In genomic region chr4:152606800-152607577, GRCh38 we compare ENCODE assay signal across 13 cellular contexts.
DNase-seq lines count a peak whose midpoint lies in the region; FAIRE-seq and TF ChIP-seq lines count a peak whose summit lies in the region.
"Had no signal": no experiment of that assay in that cellular context is flagged by ENCODE, and none has a peak within 500 bp of the region (broad histone marks: within the 10 kb centered on the region; RNA-seq: fewer than 3 reads in every experiment).

No MANE protein-coding gene starts in this region.

- POLR2A ChIA-PET in OCI-LY7 (lab: Charles Lee) = interaction anchor here (0.9 to 7.1 kb wide), 2 partner anchors 11 to 21 kb away, joined by 3 to 26 read pairs; no protein-coding TSS in a partner anchor

- no peaks in the 10 kb centered on the region for H3K4me1 ChIP-seq in OCI-LY7 (ENCODE audit: insufficient read depth, low read length, poor library complexity, severe bottlenecking)
- peaks cover 5% of the 10 kb centered on the region for H3K4me1 ChIP-seq in left ventricle myocardium inferior
- H3K4me1 ChIP-seq: uterus had no signal

- CTCF ChIA-PET in OCI-LY7 (lab: Charles Lee; ENCODE audit: unreplicated experiment) = no interaction called here

- H3K27ac ChIP-seq in temporal lobe (ENCODE audit: low read depth, low read length) (peak overlapping the region; percentile 46), OCI-LY7 (ENCODE audit: low read depth, low read length, poor library complexity, severe bottlenecking) (no peak overlapping the region), left ventricle myocardium inferior (replicated peaks) (no peak overlapping the region)
- H3K27ac ChIP-seq: uterus had no signal

- no peak for TF ChIP-seq CTCF in OCI-LY7 (conservative IDR thresholded peaks at IDR 0.05; ENCODE audit: low read length)
- no peak for TF ChIP-seq CTCF in left ventricle myocardium inferior (IDR thresholded peaks at IDR 0.05; ENCODE audit: borderline replicate concordance)

- no peaks in the 10 kb centered on the region for H3K79me2 ChIP-seq in OCI-LY7 (ENCODE audit: insufficient read depth, low read depth, low read length)

- H3K4me2 ChIP-seq in OCI-LY7 (ENCODE audit: low read length) = no peak overlapping the region

- H3K27me3 ChIP-seq in left ventricle myocardium inferior (ENCODE audit: low read depth) = no peaks in the 10 kb centered on the region
- H3K27me3 ChIP-seq: uterus had no signal

- BruUV-seq in OCI-LY7 (replicated peaks; lab: Mats Ljungman, UMichigan) = no TSS peak

- H3K9me3 ChIP-seq in OCI-LY7 (ENCODE audit: low read length) (no peaks in the 10 kb centered on the region), left ventricle myocardium inferior (replicated peaks) (no peaks in the 10 kb centered on the region)
- H3K9me3 ChIP-seq: uterus had no signal

- H3K36me3 ChIP-seq in OCI-LY7 (ENCODE audit: insufficient read depth, low read length) (no peaks in the 10 kb centered on the region), left ventricle myocardium inferior (no peaks in the 10 kb centered on the region)
- H3K36me3 ChIP-seq: uterus had no signal

- no peak overlapping the region for H3K4me3 ChIP-seq in OCI-LY7 (ENCODE audit: low read depth, low read length, poor library complexity, severe bottlenecking)
- H3K4me3 ChIP-seq in left ventricle myocardium inferior = no peak overlapping the region
- H3K4me3 ChIP-seq: uterus had no signal

- intact Hi-C loops in OCI-LY7 (cut with micrococcal nuclease; ENCODE audit: unreplicated experiment) = no loop called here
- intact Hi-C loops in left ventricle myocardium inferior (cut with micrococcal nuclease) = no loop called here

- H4K20me1 ChIP-seq in OCI-LY7 (ENCODE audit: insufficient read depth, low read length) = no peaks in the 10 kb centered on the region

- H2AFZ ChIP-seq in OCI-LY7 (ENCODE audit: low read length) = no peak overlapping the region

- peak; percentile 95 for FAIRE-seq in islet of Langerhans (lab: Jason Lieb, UNC)

- no peaks in the 10 kb centered on the region for H3K9me2 ChIP-seq in OCI-LY7 (ENCODE audit: insufficient read depth, low read length)

- DNase-seq in activated effector memory CD4-positive, alpha-beta T cell treated with anti-CD3 and anti-CD28 coated beads, Interleukin-2, amount 50 U/mL, for 16 hours = peak; percentile 66
- no peak for DNase-seq in activated effector memory CD4-positive, alpha-beta T cell treated with Interleukin-2 at 50 U/mL for 16 hours
- DNase-seq in astrocyte of the hippocampus (ENCODE audit: low read depth, low spot score) (peak; percentile 16), NCI-H1105 (lab: John Stamatoyannopoulos, UW) (no peak), OCI-LY7 (ENCODE audit: low spot score) (no peak), left ventricle myocardium inferior (no peak)
- DNase-seq: activated naive CD4-positive, alpha-beta T cell treated with anti-CD3 and anti-CD28 coated beads for 36 hours; KG1; NCI-H1930; stimulated activated CD4-positive, alpha-beta T cell treated with anti-CD3 and anti-CD28 coated beads, Interleukin-2, amount 100 ng/mL, for 48 hours; uterus had no signal

Comparison
In these comparisons a context has a peak if more than half of its experiments do, and no peak if none do; other contexts are left out.
1. DNase-seq: peak in activated effector memory CD4-positive, alpha-beta T cell treated with anti-CD3 and anti-CD28 coated beads, Interleukin-2, amount 50 U/mL, for 16 hours (single experiment) and astrocyte of the hippocampus (single experiment); none in activated effector memory CD4-positive, alpha-beta T cell treated with Interleukin-2 at 50 U/mL for 16 hours (single experiment), NCI-H1105 (single experiment), OCI-LY7 (single experiment) and left ventricle myocardium inferior (single experiment).